ENCODE assay signal across 8 cellular contexts in the genomic region with DNA sequence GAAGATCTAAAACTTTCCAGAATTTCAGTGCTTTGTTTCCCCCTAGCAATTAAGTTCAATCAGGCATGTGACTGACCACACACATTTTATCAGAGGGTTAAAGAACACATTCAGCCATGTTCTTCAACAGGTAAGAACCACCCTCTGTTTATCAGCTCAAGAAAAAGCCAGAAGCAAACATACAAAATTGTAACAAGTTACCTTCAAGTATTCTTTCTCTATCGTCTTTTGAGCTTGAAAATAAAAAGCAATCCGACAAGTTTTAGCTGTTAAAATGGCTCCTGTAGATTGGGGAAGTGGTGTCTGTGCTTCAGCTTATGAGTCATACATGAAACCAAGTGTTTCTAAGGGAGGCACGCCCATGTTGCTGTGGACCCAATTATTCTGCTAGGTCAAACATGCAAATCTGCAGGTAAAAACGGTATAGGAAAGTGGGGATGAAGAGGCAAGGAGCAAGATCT. TPM values are rescaled to one million over a fixed set of nuclear protein-coding genes. Genes with fewer than 3 reads are reported as not detected.
DNase-seq lines count a peak whose midpoint lies in the region; ATAC-seq and TF ChIP-seq lines count a peak whose summit lies in the region.

A gene (minus strand): TSS at position 290 of the 461 bp plus-strand sequence. CDS start 37,262 bp downstream, outside the sequence.

- peak; percentile 92 for ATAC-seq in GM19463 (IDR thresholded peaks at IDR 0.05; ENCODE audit: unreplicated experiment)
- peak; percentile 83 for ATAC-seq in HG03558 (IDR thresholded peaks at IDR 0.05; ENCODE audit: extremely low read depth, unreplicated experiment)
- peak; percentile 82 for ATAC-seq in Right ventricle myocardium superior (ENCODE audit: poor library complexity)

- peak within 1 kb of the TSS; percentile 24 for H3K4me3 ChIP-seq in retinal pigment epithelial cell (ENCODE audit: low read length)

- H3K36me3 Mint-ChIP-seq in activated naive CD4-positive, alpha-beta T cell treated with anti-CD3 and anti-CD28 coated beads, Interleukin-2, amount 10 ng/mL, durations not matched to agents 7 days and 5 days: peaks cover 28% of the 10 kb centered on the region

- CTCF ChIA-PET in activated naive CD4-positive, alpha-beta T cell treated with anti-CD3 and anti-CD28 coated beads, Interleukin-2, amount 10 ng/mL, durations not matched to agents 7 days and 5 days (lab: Charles Lee): interaction anchor here (0.7 to 3.6 kb wide), 11 partner anchors 11 to 48 kb away, joined by 3 to 19 read pairs (median 6); no protein-coding TSS in a partner anchor

- peak; percentile 87 for TF ChIP-seq POLR2A in Raji (IDR thresholded peaks at IDR 0.05; ENCODE audit: insufficient read depth, low read depth, low read length)

- intact Hi-C loops in Right ventricle myocardium superior (cut with DNase I): no loop called here

- peaks cover 47% of the 10 kb centered on the region for H3K4me1 Mint-ChIP-seq in activated naive CD4-positive, alpha-beta T cell treated with anti-CD3 and anti-CD28 coated beads, Interleukin-2, amount 10 ng/mL, durations not matched to agents 7 days and 5 days

- no peak for TF ChIP-seq CTCF in retinal pigment epithelial cell (conservative IDR thresholded peaks at IDR 0.05; ENCODE audit: low read depth, low read length)

- H3K9me3 Mint-ChIP-seq in activated naive CD4-positive, alpha-beta T cell treated with anti-CD3 and anti-CD28 coated beads, Interleukin-2, amount 10 ng/mL, durations not matched to agents 7 days and 5 days: no peaks in the 10 kb centered on the region

- peak within 1 kb of the TSS; percentile 99 for H3K27ac Mint-ChIP-seq in activated naive CD4-positive, alpha-beta T cell treated with anti-CD3 and anti-CD28 coated beads, Interleukin-2, amount 10 ng/mL, durations not matched to agents 7 days and 5 days

- H3K27me3 Mint-ChIP-seq in activated naive CD4-positive, alpha-beta T cell treated with anti-CD3 and anti-CD28 coated beads, Interleukin-2, amount 10 ng/mL, durations not matched to agents 7 days and 5 days: no peaks in the 10 kb centered on the region

- peak within 1 kb of the TSS; percentile 96 for H3K4me3 Mint-ChIP-seq in activated naive CD4-positive, alpha-beta T cell treated with anti-CD3 and anti-CD28 coated beads, Interleukin-2, amount 10 ng/mL, durations not matched to agents 7 days and 5 days

- DNase-seq in DMS53 treated with DMSO at 0.1 percent for 48 hours (lab: John Stamatoyannopoulos, UW; ENCODE audit: unreplicated experiment) (peak; percentile 71), Right ventricle myocardium superior (no peak), retinal pigment epithelial cell (ENCODE audit: low read depth) (peak; percentile 26), 8988T (no peak)
- peak; percentile 75 for DNase-seq in activated naive CD4-positive, alpha-beta T cell treated with anti-CD3 and anti-CD28 coated beads, Interleukin-2, amount 10 ng/mL, durations not matched to agents 7 days and 5 days

RNA-seq across cellular contexts. Expression of the gene that starts here (rescaled TPM):
- 33.9 TPM for total RNA-seq in Right ventricle myocardium superior

Comparison
In these comparisons a context has a peak if more than half of its experiments do, and no peak if none do; other contexts are left out.
1. DNase-seq: peak in DMS53 treated with DMSO at 0.1 percent for 48 hours (single experiment), activated naive CD4-positive, alpha-beta T cell treated with anti-CD3 and anti-CD28 coated beads, Interleukin-2, amount 10 ng/mL, durations not matched to agents 7 days and 5 days (single experiment) and retinal pigment epithelial cell (single experiment); none in Right ventricle myocardium superior (single experiment) and 8988T (single experiment).
2. Peak in every context shown above with its lines, with median percentiles within 50 percentile points of each other: ATAC-seq.